In genomic region chr6:44078795-44079671, GRCh38 we compare ENCODE assay signal across 8 cellular contexts. TPM values are rescaled to one million over a fixed set of nuclear protein-coding genes. Genes with fewer than 3 reads are reported as not detected.
DNase-seq lines count a peak whose midpoint lies in the region; ATAC-seq and TF ChIP-seq lines count a peak whose summit lies in the region.

No MANE protein-coding gene starts in this region.

- peaks cover under 1 to 21% of the 10 kb centered on the region in 2 donors for H3K4me1 ChIP-seq in left lung

- no peak overlapping the region for H3K4me3 ChIP-seq in left lung

- H3K27ac ChIP-seq in left lung, result no peak overlapping the region

- TF ChIP-seq CTCF in GM20000 (IDR thresholded peaks at IDR 0.05; ENCODE audit: extremely low read depth, missing control alignments) (peak; percentile 78), left lung (IDR thresholded peaks at IDR 0.05) (peak; percentile 86 to 93)

- in situ Hi-C loops in T47D (cut with HindIII; ENCODE audit: low pct_unique_long_range_greater_than_20kb, low sequenced_read_pairs), result no loop called here

- ATAC-seq in left lung (peak; percentile 73), GM18873 (IDR thresholded peaks at IDR 0.05; ENCODE audit: low FRiP score, unreplicated experiment) (no peak)

- H3K27me3 ChIP-seq in left lung, result peaks cover 0 to 49% of the 10 kb centered on the region in 2 donors

- intact Hi-C loops in left lung (cut with DNase I), result loop anchor here in 1 of 2 donors (5.0 kb wide), 2 partner anchors 357 to 412 kb away; no protein-coding TSS in a partner anchor

- H3K36me3 ChIP-seq in left lung, result no peaks in the 10 kb centered on the region

- no peaks in the 10 kb centered on the region for H3K9me3 ChIP-seq in left lung

- peak; percentile 77 for DNase-seq in GM20000 (ENCODE audit: low spot score)
- DNase-seq in T-helper 1 cell, result peak; percentile 31 to 67 (median 57)
- peak; percentile 83 to 86 for DNase-seq in T47D (ENCODE audit: low read depth in 1 of 2, low spot score in 1 of 2)
- DNase-seq in left lung, result peak in 1 of 2 donors; percentile 59
- peak; percentile 35 for DNase-seq in stimulated activated CD8-positive, alpha-beta memory T cell treated with anti-CD3 and anti-CD28 coated beads, Interleukin-12 subunit alpha, Interleukin-12 subunit beta, amount 100 ng/mL, for 4 hours (ENCODE audit: low read depth)
- DNase-seq in SHP77 treated with DMSO at 0.1 percent for 48 hours (lab: John Stamatoyannopoulos, UW), result no peak
- no peak for DNase-seq in OCI-M2 (lab: John Stamatoyannopoulos, UW; ENCODE audit: unreplicated experiment)

RNA-seq across cellular contexts. Expression of gene MRPL14, which starts 48.2 kb away (rescaled TPM):
- total RNA-seq in left lung, result 100 to 1,000 TPM in 1 of 2 donors, 10 to 100 TPM in 1; 85.5 to 100 TPM

RNA-seq across cellular contexts. Expression of gene TMEM63B, which starts 48.3 kb away (rescaled TPM):
- total RNA-seq in left lung, result 100 to 1,000 TPM in 1 of 2 donors, 10 to 100 TPM in 1; 79.9 to 186 TPM

Comparison
In these comparisons a context has a peak if more than half of its experiments do, and no peak if none do; other contexts are left out.
1. DNase-seq: peak in GM20000 (single experiment), T-helper 1 cell (5 of 5), T47D (2 of 2) and stimulated activated CD8-positive, alpha-beta memory T cell treated with anti-CD3 and anti-CD28 coated beads, Interleukin-12 subunit alpha, Interleukin-12 subunit beta, amount 100 ng/mL, for 4 hours (single experiment); none in SHP77 treated with DMSO at 0.1 percent for 48 hours (single experiment) and OCI-M2 (single experiment).